ENCODE assay signal across 25 cellular contexts in genomic region chr4:72494156-72494555, GRCh38.
"Had no signal": no experiment of that assay in that cellular context is flagged by ENCODE, and none has a peak within 500 bp of the region (broad histone marks: within the 10 kb centered on the region; RNA-seq: fewer than 3 reads in every experiment).

No MANE protein-coding gene starts in this region.

- H3K27ac ChIP-seq: colonic mucosa, coronary artery, dorsolateral prefrontal cortex, epithelial cell of prostate, esophagus muscularis mucosa, esophagus squamous epithelium, foreskin keratinocyte, gastrocnemius medialis, gastroesophageal sphincter, heart left ventricle, heart right ventricle had no signal

- H3K4me3 ChIP-seq: colonic mucosa, coronary artery, dorsolateral prefrontal cortex, esophagus muscularis mucosa, esophagus squamous epithelium, gastrocnemius medialis, gastroesophageal sphincter, heart left ventricle, heart right ventricle had no signal

- ATAC-seq: effector memory CD8-positive, alpha-beta T cell; foreskin keratinocyte; gastrocnemius medialis; gastroesophageal sphincter; heart left ventricle; heart right ventricle had no signal

- H3K27me3 ChIP-seq: colonic mucosa, dorsolateral prefrontal cortex, esophagus muscularis mucosa, esophagus squamous epithelium, foreskin keratinocyte, gastrocnemius medialis, gastroesophageal sphincter, heart left ventricle, heart right ventricle had no signal

- H3K9me3 ChIP-seq: colonic mucosa, esophagus squamous epithelium, gastrocnemius medialis had no signal

- H3K36me3 ChIP-seq: colonic mucosa, esophagus muscularis mucosa, esophagus squamous epithelium, gastrocnemius medialis, gastroesophageal sphincter, heart left ventricle, heart right ventricle had no signal

- FAIRE-seq: endometrium, endothelial cell of umbilical vein had no signal

- H3K4me1 ChIP-seq: colonic mucosa, esophagus muscularis mucosa, esophagus squamous epithelium, gastrocnemius medialis, gastroesophageal sphincter, heart left ventricle, heart right ventricle had no signal

- DNase-seq: colonic mucosa; cortex of kidney; dermis blood vessel endothelial cell; dorsolateral prefrontal cortex; effector CD4-positive, alpha-beta T cell; effector CD8-positive, alpha-beta T cell; effector memory CD4-positive, alpha-beta T cell; effector memory CD8-positive, alpha-beta T cell; endodermal cell; erythroblast; esophagus squamous epithelium; foreskin fibroblast; foreskin keratinocyte; foreskin melanocyte; gastrocnemius medialis; glutamatergic neuron; head of caudate nucleus; heart right ventricle had no signal
